Comparison of ENCODE assay signal across 1 cellular context in genomic region chr7:55128693-55129394, GRCh38.
TF ChIP-seq lines count a peak whose summit lies in the region.

No MANE protein-coding gene starts in this region.

TF ChIP-seq in GM23338, 12 proteins besides CTCF, POLR2A, EP300 and RAD21 (continued from another document):
- no peak for TF ChIP-seq ZNF462 (CRISPR knock-in tag; IDR thresholded peaks at IDR 0.05)
- TF ChIP-seq EZH2phosphoT487 (IDR thresholded peaks at IDR 0.05; ENCODE audit: unreplicated experiment), result no peak
- no peak for TF ChIP-seq EZH2 (IDR thresholded peaks at IDR 0.05; ENCODE audit: low read depth, unreplicated experiment)
- TF ChIP-seq JUNB (IDR thresholded peaks at IDR 0.05; ENCODE audit: unreplicated experiment), result no peak
- TF ChIP-seq, protein P1, sequence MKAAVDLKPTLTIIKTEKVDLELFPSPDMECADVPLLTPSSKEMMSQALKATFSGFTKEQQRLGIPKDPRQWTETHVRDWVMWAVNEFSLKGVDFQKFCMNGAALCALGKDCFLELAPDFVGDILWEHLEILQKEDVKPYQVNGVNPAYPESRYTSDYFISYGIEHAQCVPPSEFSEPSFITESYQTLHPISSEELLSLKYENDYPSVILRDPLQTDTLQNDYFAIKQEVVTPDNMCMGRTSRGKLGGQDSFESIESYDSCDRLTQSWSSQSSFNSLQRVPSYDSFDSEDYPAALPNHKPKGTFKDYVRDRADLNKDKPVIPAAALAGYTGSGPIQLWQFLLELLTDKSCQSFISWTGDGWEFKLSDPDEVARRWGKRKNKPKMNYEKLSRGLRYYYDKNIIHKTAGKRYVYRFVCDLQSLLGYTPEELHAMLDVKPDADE (IDR thresholded peaks at IDR 0.05), result no peak
- TF ChIP-seq ZNF331 (CRISPR knock-in tag; IDR thresholded peaks at IDR 0.05; ENCODE audit: low read depth), result no peak
- TF ChIP-seq, protein P2, sequence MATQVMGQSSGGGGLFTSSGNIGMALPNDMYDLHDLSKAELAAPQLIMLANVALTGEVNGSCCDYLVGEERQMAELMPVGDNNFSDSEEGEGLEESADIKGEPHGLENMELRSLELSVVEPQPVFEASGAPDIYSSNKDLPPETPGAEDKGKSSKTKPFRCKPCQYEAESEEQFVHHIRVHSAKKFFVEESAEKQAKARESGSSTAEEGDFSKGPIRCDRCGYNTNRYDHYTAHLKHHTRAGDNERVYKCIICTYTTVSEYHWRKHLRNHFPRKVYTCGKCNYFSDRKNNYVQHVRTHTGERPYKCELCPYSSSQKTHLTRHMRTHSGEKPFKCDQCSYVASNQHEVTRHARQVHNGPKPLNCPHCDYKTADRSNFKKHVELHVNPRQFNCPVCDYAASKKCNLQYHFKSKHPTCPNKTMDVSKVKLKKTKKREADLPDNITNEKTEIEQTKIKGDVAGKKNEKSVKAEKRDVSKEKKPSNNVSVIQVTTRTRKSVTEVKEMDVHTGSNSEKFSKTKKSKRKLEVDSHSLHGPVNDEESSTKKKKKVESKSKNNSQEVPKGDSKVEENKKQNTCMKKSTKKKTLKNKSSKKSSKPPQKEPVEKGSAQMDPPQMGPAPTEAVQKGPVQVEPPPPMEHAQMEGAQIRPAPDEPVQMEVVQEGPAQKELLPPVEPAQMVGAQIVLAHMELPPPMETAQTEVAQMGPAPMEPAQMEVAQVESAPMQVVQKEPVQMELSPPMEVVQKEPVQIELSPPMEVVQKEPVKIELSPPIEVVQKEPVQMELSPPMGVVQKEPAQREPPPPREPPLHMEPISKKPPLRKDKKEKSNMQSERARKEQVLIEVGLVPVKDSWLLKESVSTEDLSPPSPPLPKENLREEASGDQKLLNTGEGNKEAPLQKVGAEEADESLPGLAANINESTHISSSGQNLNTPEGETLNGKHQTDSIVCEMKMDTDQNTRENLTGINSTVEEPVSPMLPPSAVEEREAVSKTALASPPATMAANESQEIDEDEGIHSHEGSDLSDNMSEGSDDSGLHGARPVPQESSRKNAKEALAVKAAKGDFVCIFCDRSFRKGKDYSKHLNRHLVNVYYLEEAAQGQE (IDR thresholded peaks at IDR 0.05; ENCODE audit: unreplicated experiment), result no peak
